9 cellular contexts compared by ENCODE assay signal in genomic region chr2:238321467-238321866, GRCh38. TPM values are rescaled to one million over a fixed set of nuclear protein-coding genes. Genes with fewer than 3 reads are reported as not detected.
DNase-seq lines count a peak whose midpoint lies in the region; ATAC-seq and TF ChIP-seq lines count a peak whose summit lies in the region.
"Had no signal": no experiment of that assay in that cellular context is flagged by ENCODE, and none has a peak within 500 bp of the region (broad histone marks: within the 10 kb centered on the region; RNA-seq: fewer than 3 reads in every experiment).

No MANE protein-coding gene starts in this region.

- H3K4me1 Mint-ChIP-seq in progenitor cell of endocrine pancreas (ENCODE audit: low read depth) = peaks cover 15% of the 10 kb centered on the region

- peak overlapping the region; percentile 87 for H3K4me2 ChIP-seq in PC-9

- H4K20me1 ChIP-seq in PC-9 (ENCODE audit: insufficient read depth) = 0 out of 2 replicates have a peak, but pooled peaks cover 4% of the 10 kb centered on the region

- H3K36me3 ChIP-seq in ES-I3 (ENCODE audit: insufficient read depth, low read length) (no peaks in the 10 kb centered on the region), PC-9 (ENCODE audit: low read depth) (no peaks in the 10 kb centered on the region), esophagus muscularis mucosa (peaks cover 0 to 19% (median 6%) of the 10 kb centered on the region in 4 donors)

- no peaks in the 10 kb centered on the region for H3K9me3 Mint-ChIP-seq in progenitor cell of endocrine pancreas (ENCODE audit: low read depth)

- TF ChIP-seq POLR2A in esophagus muscularis mucosa (IDR thresholded peaks at IDR 0.05; ENCODE audit: low read depth) = no peak

- POLR2A ChIA-PET in PC-9 (lab: Charles Lee; ENCODE audit: unreplicated experiment) = interaction anchor here (0.5 kb wide), 1 partner anchor 21 kb away, joined by 3 read pairs; no protein-coding TSS in a partner anchor

- BruUV-seq in PC-9 (replicated peaks; lab: Mats Ljungman, UMichigan) = no TSS peak

- H3K4me3 Mint-ChIP-seq in progenitor cell of endocrine pancreas (ENCODE audit: low read depth) = peak overlapping the region; percentile 75

- WGBS in esophagus muscularis mucosa = 72% methylated on average over 9 of the region's 9 CpGs

- peak overlapping the region; percentile 55; the same call in 1 of the 2 replicates for H3K9ac ChIP-seq in ES-I3 (ENCODE audit: low read depth, low read length)

- no peaks in the 10 kb centered on the region for H3K27me3 ChIP-seq in PC-9 (ENCODE audit: insufficient read depth, low read depth)
- no peaks in the 10 kb centered on the region for H3K27me3 ChIP-seq in esophagus muscularis mucosa

- no peak for TF ChIP-seq EP300 in esophagus muscularis mucosa (IDR thresholded peaks at IDR 0.05)

- H3K4me1 ChIP-seq in ES-I3 (ENCODE audit: insufficient read depth, low read length) (peaks cover 5% of the 10 kb centered on the region; the same call in 1 of the 2 replicates), PC-9 (replicated peaks; ENCODE audit: insufficient read depth) (peaks cover 19% of the 10 kb centered on the region), esophagus muscularis mucosa (peaks cover 13 to 29% (median 24%) of the 10 kb centered on the region in 4 donors)

- peak overlapping the region; percentile 64; the same call in 1 of the 2 replicates for H2AFZ ChIP-seq in PC-9

- peak overlapping the region; percentile 46 for H3K27ac Mint-ChIP-seq in progenitor cell of endocrine pancreas

- no peak for TF ChIP-seq CTCF in PC-9 (conservative IDR thresholded peaks at IDR 0.05)
- TF ChIP-seq CTCF in esophagus muscularis mucosa (IDR thresholded peaks at IDR 0.05) = no peak
- no peak for TF ChIP-seq CTCF in progenitor cell of endocrine pancreas (IDR thresholded peaks at IDR 0.05; ENCODE audit: unreplicated experiment)

- H3K9me3 ChIP-seq in ES-I3 (ENCODE audit: control insufficient read depth, insufficient read depth, low read length) (no peaks in the 10 kb centered on the region), PC-9 (ENCODE audit: insufficient read depth, low read depth) (no peaks in the 10 kb centered on the region), esophagus muscularis mucosa (no peaks in the 10 kb centered on the region)

- H3K27ac ChIP-seq in PC-9 (no peak overlapping the region), esophagus muscularis mucosa (replicated peaks in 1 of 4) (peak overlapping the region in 3 of 4 donors; percentile 77 to 81 (median 81))

- no peaks in the 10 kb centered on the region for H3K27me3 Mint-ChIP-seq in progenitor cell of endocrine pancreas

- no peaks in the 10 kb centered on the region for H3K9me2 ChIP-seq in PC-9 (ENCODE audit: insufficient read depth)

- CTCF ChIA-PET in PC-9 (lab: Charles Lee) = interaction anchor here (0.6 kb wide), 2 partner anchors 63 to 781 kb away, joined by 3 to 4 read pairs; no protein-coding TSS in a partner anchor

- H3K4me3 ChIP-seq in PC-9 (peak overlapping the region; percentile 61), esophagus muscularis mucosa (peak overlapping the region; percentile 85 to 97 (median 88))

- intact Hi-C loops in PC-9 (cut with micrococcal nuclease; ENCODE audit: unreplicated experiment) = no loop called here
- intact Hi-C loops in esophagus muscularis mucosa (cut with DNase I) = no loop called here

- peaks cover 6% of the 10 kb centered on the region for H3K36me3 Mint-ChIP-seq in progenitor cell of endocrine pancreas (ENCODE audit: insufficient read depth)

- peaks cover 14% of the 10 kb centered on the region; the same call in 1 of the 2 replicates for H3F3A ChIP-seq in PC-9 (ENCODE audit: insufficient read depth, low read depth)

- no peak for ATAC-seq in HG03135 (IDR thresholded peaks at IDR 0.05; ENCODE audit: unreplicated experiment)

- H3K79me2 ChIP-seq in PC-9 (ENCODE audit: low read depth) = peaks cover 20% of the 10 kb centered on the region

- no peak for DNase-seq in PC-9
- no peak for DNase-seq in esophagus muscularis mucosa (ENCODE audit: extremely low spot score)
- no peak for DNase-seq in progenitor cell of endocrine pancreas (ENCODE audit: low spot score, unreplicated experiment)
- no peak for DNase-seq in stimulated activated CD4-positive, alpha-beta T cell treated with anti-CD3 and anti-CD28 coated beads, Interleukin-4, amount 100 ng/mL, for 1 hour
- no peak for DNase-seq in COLO668 (lab: John Stamatoyannopoulos, UW; ENCODE audit: unreplicated experiment)
- no peak for DNase-seq in anterior cingulate cortex (lab: John Stamatoyannopoulos, UW)
- DNase-seq: NCI-H2029 treated with DMSO at 0.1 percent for 48 hours had no signal

RNA-seq across cellular contexts. Expression of gene TRAF3IP1, which starts 1.1 kb away (rescaled TPM):
- 50.2 and 51.7 TPM in 2 replicates for total RNA-seq in PC-9 (2021)
- 10 to 100 TPM; 19.9 to 38.6 (median 23.6) TPM for total RNA-seq in esophagus muscularis mucosa
- total RNA-seq in progenitor cell of endocrine pancreas = 26.1 and 27.0 TPM in 2 replicates

RNA-seq across cellular contexts. Expression of gene PER2, which starts 33.1 kb away (rescaled TPM):
- 18.9 and 22.9 TPM in 2 replicates for total RNA-seq in PC-9 (2021)
- 10 to 100 TPM in 3 of 4 donors, 1 to 10 TPM in 1; 9.1 to 13.1 (median 11.1) TPM for total RNA-seq in esophagus muscularis mucosa
- 14.3 and 20.2 TPM in 2 replicates for total RNA-seq in progenitor cell of endocrine pancreas
